Comparison of ENCODE assay signal across 8 cellular contexts in genomic region chr2:200406379-200406778, GRCh38.
A peak's percentile ranks its signal among the peaks of the same experiment; 100 is the strongest.
DNase-seq lines count a peak whose midpoint lies in the region; ATAC-seq and TF ChIP-seq lines count a peak whose summit lies in the region.

No MANE protein-coding gene starts in this region.

- no peaks in the 10 kb centered on the region for H3K27me3 ChIP-seq in lung (ENCODE audit: control insufficient read depth, insufficient read depth)

- H3K4me3 ChIP-seq in lung: no peak overlapping the region

- no peaks in the 10 kb centered on the region for H3K9me3 ChIP-seq in lung (ENCODE audit: control insufficient read depth in 2 of 2, insufficient read depth in 1 of 2, low read length in 1 of 2)

- H3K27me3 Mint-ChIP-seq in activated CD8-positive, alpha-beta T cell treated with anti-CD3 and anti-CD28 coated beads, Interleukin-2, amount 10 ng/mL, durations not matched to agents 7 days and 5 days (ENCODE audit: low read depth): no peaks in the 10 kb centered on the region

- no peak for DNase-seq in activated CD8-positive, alpha-beta T cell treated with anti-CD3 and anti-CD28 coated beads, Interleukin-2, amount 10 ng/mL, durations not matched to agents 7 days and 5 days
- DNase-seq in lung (ENCODE audit: low spot score): no peak
- DNase-seq in T-helper 9 cell: no peak
- no peak for DNase-seq in stimulated activated CD4-positive, alpha-beta T cell treated with anti-CD3 and anti-CD28 coated beads, Interleukin-1b, Interleukin-23, amount 100 ng/mL, for 48 hours
- no peak for DNase-seq in DMS153 treated with DMSO at 0.1 percent for 48 hours (lab: John Stamatoyannopoulos, UW; ENCODE audit: unreplicated experiment)
- no peak for DNase-seq in NCI-H2196 (lab: John Stamatoyannopoulos, UW; ENCODE audit: unreplicated experiment)

- no peaks in the 10 kb centered on the region for H3K9me3 Mint-ChIP-seq in activated CD8-positive, alpha-beta T cell treated with anti-CD3 and anti-CD28 coated beads, Interleukin-2, amount 10 ng/mL, durations not matched to agents 7 days and 5 days (ENCODE audit: insufficient read depth)

- POLR2A ChIA-PET in activated CD8-positive, alpha-beta T cell treated with anti-CD3 and anti-CD28 coated beads, Interleukin-2, amount 10 ng/mL, durations not matched to agents 7 days and 5 days (lab: Charles Lee): interaction anchor here (1.0 kb wide), 1 partner anchor 52 kb away, joined by 5 read pairs; no protein-coding TSS in a partner anchor

- peaks cover 15 to 39% of the 10 kb centered on the region in 2 donors for H3K4me1 ChIP-seq in lung (ENCODE audit: control insufficient read depth in 2 of 2, insufficient read depth in 2 of 2, low read length in 2 of 2)

- peaks cover 43% of the 10 kb centered on the region for H3K4me1 Mint-ChIP-seq in activated CD8-positive, alpha-beta T cell treated with anti-CD3 and anti-CD28 coated beads, Interleukin-2, amount 10 ng/mL, durations not matched to agents 7 days and 5 days (ENCODE audit: low read depth)

- H3K36me3 Mint-ChIP-seq in activated CD8-positive, alpha-beta T cell treated with anti-CD3 and anti-CD28 coated beads, Interleukin-2, amount 10 ng/mL, durations not matched to agents 7 days and 5 days (ENCODE audit: low read depth): peaks cover 26% of the 10 kb centered on the region

- CTCF ChIA-PET in activated CD8-positive, alpha-beta T cell treated with anti-CD3 and anti-CD28 coated beads, Interleukin-2, amount 10 ng/mL, durations not matched to agents 7 days and 5 days (lab: Charles Lee): interaction anchor here (1.2 to 2.0 kb wide), 6 partner anchors 10 to 100 kb away, joined by 3 to 7 read pairs (median 3); partner anchors contain the start of gene SPATS2L

- no peak for TF ChIP-seq CTCF in lung (IDR thresholded peaks at IDR 0.05; ENCODE audit: control extremely low read depth, extremely low read depth)

- peak overlapping the region; percentile 82 to 83 for H3K27ac ChIP-seq in lung (ENCODE audit: low read depth in 1 of 2, low read length in 1 of 2)

- H3K36me3 ChIP-seq in lung (ENCODE audit: control insufficient read depth in 2 of 2, insufficient read depth in 2 of 2, low read length in 2 of 2): peaks cover 0 to 1% of the 10 kb centered on the region in 2 donors

- H3K27ac Mint-ChIP-seq in activated CD8-positive, alpha-beta T cell treated with anti-CD3 and anti-CD28 coated beads, Interleukin-2, amount 10 ng/mL, durations not matched to agents 7 days and 5 days: peak overlapping the region; percentile 49

- H3K4me3 Mint-ChIP-seq in activated CD8-positive, alpha-beta T cell treated with anti-CD3 and anti-CD28 coated beads, Interleukin-2, amount 10 ng/mL, durations not matched to agents 7 days and 5 days: no peak overlapping the region

- 36 to 42% methylated on average over 2 of the region's 2 CpGs for WGBS in lung, 2 donors

- ATAC-seq in GM18498 (IDR thresholded peaks at IDR 0.05; ENCODE audit: unreplicated experiment) (peak; percentile 77), HG02943 (IDR thresholded peaks at IDR 0.05; ENCODE audit: low read depth, unreplicated experiment) (peak; percentile 81), lung (ENCODE audit: insufficient read depth, low FRiP score) (no peak)
- peak; percentile 40 for ATAC-seq in activated CD8-positive, alpha-beta T cell treated with anti-CD3 and anti-CD28 coated beads, Interleukin-2, amount 10 ng/mL, durations not matched to agents 7 days and 5 days
